8 cellular contexts compared by ENCODE assay signal in genomic region chr3:117407317-117407716, GRCh38.
DNase-seq lines count a peak whose midpoint lies in the region; ATAC-seq and TF ChIP-seq lines count a peak whose summit lies in the region.

No MANE protein-coding gene starts in this region.

- intact Hi-C loops in left cardiac atrium (cut with DNase I), result no loop called here

- DNase-seq in HEK293T (ENCODE audit: extremely low spot score) (peak; percentile 24), NCI-H526 (lab: John Stamatoyannopoulos, UW) (peak; percentile 37 to 38), iPS-NIHi7 (ENCODE audit: extremely low spot score) (peak; percentile 35), left cardiac atrium (no peak), NCI-H1048 (lab: John Stamatoyannopoulos, UW) (no peak), cortex of kidney (lab: John Stamatoyannopoulos, UW) (no peak)

- POLR2A ChIA-PET in HEK293T (lab: Yijun Ruan, JAX), result no interaction called here

- CTCF ChIA-PET in HEK293T (lab: Yijun Ruan, JAX), result interaction anchor here (0.6 to 1.6 kb wide), 2 partner anchors 14 to 554 kb away, joined by 3 to 4 read pairs; no protein-coding TSS in a partner anchor

- ATAC-seq in left cardiac atrium (no peak), GM21737 (IDR thresholded peaks at IDR 0.05; ENCODE audit: unreplicated experiment) (no peak)

- TF ChIP-seq CTCF in GM12872 (IDR thresholded peaks at IDR 0.05; ENCODE audit: insufficient read depth, low read depth, low read length), result peak; percentile 50

TF ChIP-seq in HEK293T, 16 proteins besides CTCF, POLR2A, EP300 and RAD21:
- TF ChIP-seq CTBP1 (IDR thresholded peaks at IDR 0.05; ENCODE audit: borderline replicate concordance), result no peak
- TF ChIP-seq SUZ12 (IDR thresholded peaks at IDR 0.05), result no peak
- no peak for TF ChIP-seq FOXM1 (IDR thresholded peaks at IDR 0.05; ENCODE audit: borderline replicate concordance)
- TF ChIP-seq NFRKB (IDR thresholded peaks at IDR 0.05), result no peak
- no peak for TF ChIP-seq FOXA1 (IDR thresholded peaks at IDR 0.05)
- TF ChIP-seq L3MBTL2 (conservative IDR thresholded peaks at IDR 0.05), result no peak
- TF ChIP-seq ZNF384 (IDR thresholded peaks at IDR 0.05), result no peak
- no peak for TF ChIP-seq ELF4 (IDR thresholded peaks at IDR 0.05)
- no peak for TF ChIP-seq FOXK2 (IDR thresholded peaks at IDR 0.05)
- TF ChIP-seq LEF1 (IDR thresholded peaks at IDR 0.05; ENCODE audit: borderline replicate concordance), result no peak
- no peak for TF ChIP-seq ARNT (IDR thresholded peaks at IDR 0.05)
- TF ChIP-seq TARDBP (IDR thresholded peaks at IDR 0.05), result no peak
- TF ChIP-seq, protein P1, sequence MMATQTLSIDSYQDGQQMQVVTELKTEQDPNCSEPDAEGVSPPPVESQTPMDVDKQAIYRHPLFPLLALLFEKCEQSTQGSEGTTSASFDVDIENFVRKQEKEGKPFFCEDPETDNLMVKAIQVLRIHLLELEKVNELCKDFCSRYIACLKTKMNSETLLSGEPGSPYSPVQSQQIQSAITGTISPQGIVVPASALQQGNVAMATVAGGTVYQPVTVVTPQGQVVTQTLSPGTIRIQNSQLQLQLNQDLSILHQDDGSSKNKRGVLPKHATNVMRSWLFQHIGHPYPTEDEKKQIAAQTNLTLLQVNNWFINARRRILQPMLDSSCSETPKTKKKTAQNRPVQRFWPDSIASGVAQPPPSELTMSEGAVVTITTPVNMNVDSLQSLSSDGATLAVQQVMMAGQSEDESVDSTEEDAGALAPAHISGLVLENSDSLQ (IDR thresholded peaks at IDR 0.05), result no peak
- TF ChIP-seq BHLHE40 (IDR thresholded peaks at IDR 0.05; ENCODE audit: borderline replicate concordance), result no peak
- no peak for TF ChIP-seq SP1 (IDR thresholded peaks at IDR 0.05)
- no peak for TF ChIP-seq HDGF (IDR thresholded peaks at IDR 0.05; ENCODE audit: borderline replicate concordance)

Comparison
In these comparisons a context has a peak if more than half of its experiments do, and no peak if none do; other contexts are left out.
1. DNase-seq: peak in HEK293T (single experiment), NCI-H526 (2 of 2) and iPS-NIHi7 (single experiment); none in left cardiac atrium (single experiment), NCI-H1048 (single experiment) and cortex of kidney (single experiment).